In the genomic region with DNA sequence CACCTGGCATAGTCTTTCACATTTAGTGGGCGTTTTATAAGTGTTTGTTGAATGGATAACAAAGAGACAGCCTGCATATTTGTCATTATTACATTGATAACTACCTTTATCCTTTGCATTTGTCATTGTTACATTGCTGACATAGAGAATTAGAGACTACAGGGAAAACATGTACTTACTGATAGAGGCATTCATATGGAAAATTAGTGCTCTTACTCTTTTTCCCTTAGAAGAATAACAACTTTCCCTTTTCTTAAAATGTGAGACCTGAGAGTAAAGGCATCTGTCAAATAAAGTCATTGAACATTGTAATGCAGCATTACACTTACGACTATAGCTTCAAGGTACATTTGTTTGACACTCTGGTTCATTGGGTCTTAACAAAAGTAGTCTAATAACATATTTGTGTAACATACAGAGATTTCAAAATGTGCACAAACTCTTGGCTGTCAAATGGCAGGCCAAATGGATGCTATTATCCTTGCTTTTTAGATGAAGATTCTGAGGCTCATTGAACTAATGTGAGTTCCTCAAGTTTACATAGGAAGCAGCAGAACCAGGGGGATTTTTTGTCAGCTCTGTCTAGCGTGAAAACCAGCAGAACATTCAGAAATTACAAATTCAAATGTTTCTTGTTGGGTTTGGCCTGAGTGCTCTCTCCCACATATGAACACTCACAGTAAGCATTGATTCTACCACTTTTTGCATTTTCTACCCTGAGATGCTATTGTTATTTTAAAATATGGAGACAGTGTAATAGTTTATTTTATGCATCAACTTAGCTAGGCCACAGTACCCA, we compare ENCODE assay signal across 22 cellular contexts. TPM values are rescaled to one million over a fixed set of nuclear protein-coding genes. Genes with fewer than 3 reads are reported as not detected.
A peak's percentile ranks its signal among the peaks of the same experiment; 100 is the strongest.
DNase-seq lines count a peak whose midpoint lies in the region; ATAC-seq and TF ChIP-seq lines count a peak whose summit lies in the region.
"Had no signal": no experiment of that assay in that cellular context is flagged by ENCODE, and none has a peak within 500 bp of the region (broad histone marks: within the 10 kb centered on the region; RNA-seq: fewer than 3 reads in every experiment).

No MANE protein-coding gene starts in this region.

- H3K36me3 ChIP-seq in Karpas-422 (ENCODE audit: insufficient read depth, low read length): no peaks in the 10 kb centered on the region
- H3K36me3 ChIP-seq in OCI-LY3 (replicated peaks; ENCODE audit: low read depth, low read length): no peaks in the 10 kb centered on the region
- H3K36me3 ChIP-seq: BE2C; BLaER1 treated with 17β-estradiol and CSF1 and Interleukin-3, amounts not matched to agents 10 nM and 100 nM had no signal

- H3K4me1 ChIP-seq in Karpas-422 (ENCODE audit: low read length): no peaks in the 10 kb centered on the region
- peaks cover 10% of the 10 kb centered on the region for H3K4me1 ChIP-seq in OCI-LY3 (ENCODE audit: low read length)
- H3K4me1 ChIP-seq: BE2C had no signal

- H3K9me3 ChIP-seq in Karpas-422 (ENCODE audit: low read length) (no peaks in the 10 kb centered on the region), OCI-LY3 (ENCODE audit: insufficient read depth, low read length) (no peaks in the 10 kb centered on the region)
- H3K9me3 ChIP-seq: A549, BE2C had no signal

- DNase-seq in Karpas-422: peak; percentile 12
- no peak for DNase-seq in dedifferentiated amniotic fluid mesenchymal stem cell (ENCODE audit: extremely low spot score)
- DNase-seq in cortex of kidney (lab: John Stamatoyannopoulos, UW): no peak
- DNase-seq: 8988T; ACHN; AML-193; BE2C; CD4-positive, alpha-beta T cell; CD8-positive, alpha-beta memory T cell; DMS 273 treated with DMSO at 0.1 percent for 48 hours; DMS79; EL; GDM1; GM23248; H7 had no signal

- H3K9ac ChIP-seq in Karpas-422 (ENCODE audit: low read length) (no peak overlapping the region), OCI-LY3 (ENCODE audit: low read length) (no peak overlapping the region)
- H3K9ac ChIP-seq: BLaER1 treated with 17β-estradiol and CSF1 and Interleukin-3, amounts not matched to agents 10 nM and 100 nM; GM23248 had no signal

- no peak overlapping the region for H3K4me3 ChIP-seq in Karpas-422 (ENCODE audit: low read length)
- no peak overlapping the region for H3K4me3 ChIP-seq in OCI-LY3 (ENCODE audit: low read length)
- H3K4me3 ChIP-seq: A549; BLaER1 treated with 17β-estradiol and CSF1 and Interleukin-3, amounts not matched to agents 10 nM and 100 nM; GM23248 had no signal

- H3K27me3 ChIP-seq in Karpas-422 (ENCODE audit: low read length) (no peaks in the 10 kb centered on the region), OCI-LY3 (ENCODE audit: low read depth, low read length) (no peaks in the 10 kb centered on the region; the same call in 1 of the 2 replicates)
- H3K27me3 ChIP-seq: BE2C; BLaER1 treated with 17β-estradiol and CSF1 and Interleukin-3, amounts not matched to agents 10 nM and 100 nM had no signal

- H2AFZ ChIP-seq in Karpas-422 (ENCODE audit: low read length): 0 out of 2 replicates have a peak overlapping the region, but pooled peaks have one; percentile 18
- no peak overlapping the region for H2AFZ ChIP-seq in OCI-LY3 (ENCODE audit: low read depth, low read length)
- H2AFZ ChIP-seq: GM23248 had no signal

- no peak for TF ChIP-seq CTCF in OCI-LY3 (IDR thresholded peaks at IDR 0.05; ENCODE audit: low read depth, low read length)

- no peaks in the 10 kb centered on the region for H4K20me1 ChIP-seq in Karpas-422 (ENCODE audit: insufficient read depth, low read depth, low read length)
- H4K20me1 ChIP-seq in OCI-LY3 (ENCODE audit: insufficient read depth, low read length): no peaks in the 10 kb centered on the region
- H4K20me1 ChIP-seq: BLaER1 treated with 17β-estradiol and CSF1 and Interleukin-3, amounts not matched to agents 10 nM and 100 nM had no signal

- H3K79me2 ChIP-seq in Karpas-422 (ENCODE audit: low read length): no peaks in the 10 kb centered on the region
- no peaks in the 10 kb centered on the region for H3K79me2 ChIP-seq in OCI-LY3 (ENCODE audit: low read length)

- H3K4me2 ChIP-seq in Karpas-422 (ENCODE audit: low read depth, low read length, poor library complexity, severe bottlenecking) (no peak overlapping the region), OCI-LY3 (ENCODE audit: low read length) (0 out of 2 replicates have a peak overlapping the region, but pooled peaks have one; percentile 4)
- H3K4me2 ChIP-seq: A549 had no signal

- H3K27ac ChIP-seq in Karpas-422 (ENCODE audit: low read length) (no peak overlapping the region), OCI-LY3 (ENCODE audit: low read length) (no peak overlapping the region)
- H3K27ac ChIP-seq: A549; BLaER1 treated with 17β-estradiol and CSF1 and Interleukin-3, amounts not matched to agents 10 nM and 100 nM; GM23248 had no signal

- ATAC-seq in HG02610 (IDR thresholded peaks at IDR 0.05; ENCODE audit: unreplicated experiment) (peak; percentile 54), GM21529 (IDR thresholded peaks at IDR 0.05; ENCODE audit: unreplicated experiment) (no peak)
- ATAC-seq: A549, HCT116 had no signal

- no peaks in the 10 kb centered on the region for H3K9me2 ChIP-seq in Karpas-422 (replicated peaks; ENCODE audit: insufficient read depth, low read length)

RNA-seq across cellular contexts. Expression of gene SMIM36, which starts 28.5 kb away (rescaled TPM):
- not detected in 2 replicates for total RNA-seq in Karpas-422 (2014; rRNA removed; shearing (Covaris generic); ENCODE audit: low replicate concordance)
- total RNA-seq: CD4-positive, alpha-beta T cell; CD8-positive, alpha-beta memory T cell; GM23248; H1; H7 had no signal
